Comparison of ENCODE assay signal across 8 cellular contexts in genomic region chr12:54419088-54419887, GRCh38. TPM values are rescaled to one million over a fixed set of nuclear protein-coding genes. Genes with fewer than 3 reads are reported as not detected.
A peak's percentile ranks its signal among the peaks of the same experiment; 100 is the strongest.
DNase-seq lines count a peak whose midpoint lies in the region; ATAC-seq and TF ChIP-seq lines count a peak whose summit lies in the region.

TSS of gene ITGA5 (minus strand) at chr12:54419266. CDS start at chr12:54419198, 68 bp downstream.

- TF ChIP-seq CTCF in 22Rv1 (IDR thresholded peaks at IDR 0.05) (no peak), WERI-Rb-1 (IDR thresholded peaks at IDR 0.05; ENCODE audit: low read depth, low read length) (no peak), left lung (IDR thresholded peaks at IDR 0.05) (no peak)

- H3K36me3 ChIP-seq in WERI-Rb-1: no peaks in the 10 kb centered on the region
- no peaks in the 10 kb centered on the region for H3K36me3 ChIP-seq in left lung

- H3K9me3 ChIP-seq in WERI-Rb-1 (ENCODE audit: severe bottlenecking) (no peaks in the 10 kb centered on the region), left lung (no peaks in the 10 kb centered on the region)

- peaks cover 12 to 83% of the 10 kb centered on the region in 2 donors for H3K4me1 ChIP-seq in left lung

- intact Hi-C loops in left lung (cut with DNase I): no loop called here

- peak within 1 kb of the TSS; percentile 70 for H3K4me3 ChIP-seq in WERI-Rb-1 (ENCODE audit: low read depth, low read length)
- H3K4me3 ChIP-seq in left lung: peak within 1 kb of the TSS; percentile 68 to 82

- ATAC-seq in left lung: peak; percentile 89
- no peak for ATAC-seq in HG03432 (IDR thresholded peaks at IDR 0.05; ENCODE audit: unreplicated experiment)

- peak within 1 kb of the TSS; percentile 43 for H3K27ac ChIP-seq in 22Rv1
- H3K27ac ChIP-seq in WERI-Rb-1: peak within 1 kb of the TSS; percentile 37
- peak within 1 kb of the TSS; percentile 87 for H3K27ac ChIP-seq in left lung

- POLR2A ChIA-PET in HEK293T (lab: Yijun Ruan, JAX): interaction anchor here (1.4 to 2.5 kb wide), 2 partner anchors 12 to 20 kb away, joined by 4 to 8 read pairs; no protein-coding TSS in a partner anchor

- DNase-seq in HEK293T (ENCODE audit: extremely low spot score) (peak; percentile 73), WERI-Rb-1 (peak; percentile 37), dermis microvascular lymphatic vessel endothelial cell (ENCODE audit: low read depth in 2 of 2) (peak in 1 of 2 donors; percentile 78), left lung (peak; percentile 82 to 93), NCI-H2029 (lab: John Stamatoyannopoulos, UW) (no peak)
- peak in 2 of 3 experiments; percentile 23 to 46 for DNase-seq in stimulated activated CD4-positive, alpha-beta T cell treated with anti-CD3 and anti-CD28 coated beads, TNF-alpha, amount 100 ng/mL, for 24 hours (ENCODE audit: low read depth in 3 of 3)

- no peaks in the 10 kb centered on the region for H3K27me3 ChIP-seq in WERI-Rb-1 (ENCODE audit: insufficient read depth, low read depth, severe bottlenecking)
- H3K27me3 ChIP-seq in left lung: no peaks in the 10 kb centered on the region

- CTCF ChIA-PET in HEK293T (lab: Yijun Ruan, JAX): interaction anchor here (0.5 to 4.7 kb wide), 5 partner anchors 15 to 186 kb away, joined by 3 to 20 read pairs (median 6); no protein-coding TSS in a partner anchor

TF ChIP-seq in HEK293T, 16 proteins besides CTCF, POLR2A, EP300 and RAD21:
- TF ChIP-seq ZNF384 (IDR thresholded peaks at IDR 0.05) (no peak), FOXM1 (IDR thresholded peaks at IDR 0.05; ENCODE audit: borderline replicate concordance) (peak; percentile 37; the same call in 1 of the 2 replicates), BHLHE40 (IDR thresholded peaks at IDR 0.05; ENCODE audit: borderline replicate concordance) (no peak)

RNA-seq across cellular contexts. Expression of gene ITGA5, which starts in this region (rescaled TPM):
- total RNA-seq in dermis microvascular lymphatic vessel endothelial cell (299 and 342 TPM in 2 replicates), left lung (100 to 1,000 TPM in 1 of 2 donors, 10 to 100 TPM in 1; 76.4 to 142 TPM)

Comparison
In these comparisons a context has a peak if more than half of its experiments do, and no peak if none do; other contexts are left out.
1. H3K27ac ChIP-seq: peak in every context shown above with its lines; median percentile 87 in left lung; 43 in 22Rv1; 37 in WERI-Rb-1.